In genomic region chrX:81414630-81415029, GRCh38 we compare ENCODE assay signal across 11 cellular contexts.
A peak's percentile ranks its signal among the peaks of the same experiment; 100 is the strongest.
DNase-seq lines count a peak whose midpoint lies in the region; ATAC-seq, FAIRE-seq and TF ChIP-seq lines count a peak whose summit lies in the region.
"Had no signal": no experiment of that assay in that cellular context is flagged by ENCODE, and none has a peak within 500 bp of the region (broad histone marks: within the 10 kb centered on the region; RNA-seq: fewer than 3 reads in every experiment).

No MANE protein-coding gene starts in this region.

- H3K9me3 ChIP-seq in MM.1S (replicated peaks; ENCODE audit: insufficient read depth, low read length) (no peaks in the 10 kb centered on the region), pancreas (no peaks in the 10 kb centered on the region), upper lobe of left lung (no peaks in the 10 kb centered on the region)

- FAIRE-seq in pancreas (lab: Jason Lieb, UNC) = peak; percentile 17

- intact Hi-C loops in pancreas (cut with DNase I) = no loop called here

- H3K4me2 ChIP-seq in MM.1S (ENCODE audit: low read depth, low read length) = no peak overlapping the region

- H4K20me1 ChIP-seq in MM.1S (ENCODE audit: insufficient read depth, low read length) = no peaks in the 10 kb centered on the region

- H3K9me2 ChIP-seq in MM.1S (replicated peaks; ENCODE audit: insufficient read depth, low read length) = no peaks in the 10 kb centered on the region

- no peaks in the 10 kb centered on the region for H3K27me3 Mint-ChIP-seq in T-helper 2 cell treated with Interferon-gamma antibody and Interleukin-4, amounts not matched to agents 5 μg/mL and 100 μg/mL, for 36 hours (ENCODE audit: low read depth)
- H3K27me3 Mint-ChIP-seq: CD4-positive, CD25-positive, alpha-beta regulatory T cell had no signal

- TF ChIP-seq CTCF in MM.1S (IDR thresholded peaks at IDR 0.05; ENCODE audit: low read length) (peak; percentile 9; the same call in 1 of the 2 replicates), choroid plexus epithelial cell (conservative IDR thresholded peaks at IDR 0.05; ENCODE audit: low read depth, low read length) (peak; percentile 9), pancreas (IDR thresholded peaks at IDR 0.05) (no peak), upper lobe of left lung (IDR thresholded peaks at IDR 0.05) (no peak)

- no peaks in the 10 kb centered on the region for H3K9me3 Mint-ChIP-seq in T-helper 2 cell treated with Interferon-gamma antibody and Interleukin-4, amounts not matched to agents 5 μg/mL and 100 μg/mL, for 36 hours
- H3K9me3 Mint-ChIP-seq: CD4-positive, CD25-positive, alpha-beta regulatory T cell had no signal

- DNase-seq in DMS114 treated with DMSO at 0.1 percent for 48 hours (lab: John Stamatoyannopoulos, UW; ENCODE audit: unreplicated experiment) (peak; percentile 1), MM.1S (no peak), choroid plexus epithelial cell (ENCODE audit: low read depth) (peak; percentile 1), pancreas (no peak), upper lobe of left lung (no peak)
- no peak for DNase-seq in T-helper 2 cell treated with Interferon-gamma antibody and Interleukin-4, amounts not matched to agents 5 μg/mL and 100 μg/mL, for 36 hours (ENCODE audit: low spot score)
- DNase-seq: activated naive CD4-positive, alpha-beta T cell; brain microvascular endothelial cell; CD4-positive, CD25-positive, alpha-beta regulatory T cell; NCI-H2029 treated with DMSO at 0.1 percent for 48 hours had no signal

- H3K36me3 Mint-ChIP-seq in T-helper 2 cell treated with Interferon-gamma antibody and Interleukin-4, amounts not matched to agents 5 μg/mL and 100 μg/mL, for 36 hours (ENCODE audit: low read depth) = no peaks in the 10 kb centered on the region
- H3K36me3 Mint-ChIP-seq: CD4-positive, CD25-positive, alpha-beta regulatory T cell had no signal

- TF ChIP-seq EP300 in upper lobe of left lung (IDR thresholded peaks at IDR 0.05) = no peak

- WGBS in pancreas, 2 donors = 32 to 57% methylated on average over 3 of the region's 3 CpGs
- WGBS in upper lobe of left lung, 2 donors = 67 to 78% methylated on average over 3 of the region's 3 CpGs

- H3K4me1 ChIP-seq in MM.1S (ENCODE audit: low read length) = no peaks in the 10 kb centered on the region
- no peaks in the 10 kb centered on the region for H3K4me1 ChIP-seq in pancreas
- H3K4me1 ChIP-seq in upper lobe of left lung = no peaks in the 10 kb centered on the region

- no peaks in the 10 kb centered on the region for H3F3A ChIP-seq in MM.1S (ENCODE audit: insufficient read depth, low read length)

- H3K36me3 ChIP-seq in MM.1S (replicated peaks; ENCODE audit: insufficient read depth, low read length) (no peaks in the 10 kb centered on the region), pancreas (no peaks in the 10 kb centered on the region), upper lobe of left lung (no peaks in the 10 kb centered on the region)
- H3K36me3 ChIP-seq: brain microvascular endothelial cell had no signal

- no peak overlapping the region for H3K27ac ChIP-seq in MM.1S (ENCODE audit: low read length)
- H3K27ac ChIP-seq in pancreas = no peak overlapping the region
- no peak overlapping the region for H3K27ac ChIP-seq in upper lobe of left lung
- H3K27ac ChIP-seq: brain microvascular endothelial cell had no signal

- H3K4me3 ChIP-seq in MM.1S (ENCODE audit: low read length) (no peak overlapping the region), choroid plexus epithelial cell (ENCODE audit: low read depth, low read length) (no peak overlapping the region), pancreas (no peak overlapping the region), upper lobe of left lung (no peak overlapping the region)

- H3K27ac Mint-ChIP-seq in T-helper 2 cell treated with Interferon-gamma antibody and Interleukin-4, amounts not matched to agents 5 μg/mL and 100 μg/mL, for 36 hours = no peak overlapping the region
- H3K27ac Mint-ChIP-seq: CD4-positive, CD25-positive, alpha-beta regulatory T cell had no signal

- TF ChIP-seq POLR2A in upper lobe of left lung (IDR thresholded peaks at IDR 0.05) = no peak

- ATAC-seq in pancreas (no peak), upper lobe of left lung (ENCODE audit: low FRiP score in 2 of 2) (no peak), HG02852 (IDR thresholded peaks at IDR 0.05; ENCODE audit: unreplicated experiment) (no peak)

- no peak overlapping the region for H3K4me3 Mint-ChIP-seq in T-helper 2 cell treated with Interferon-gamma antibody and Interleukin-4, amounts not matched to agents 5 μg/mL and 100 μg/mL, for 36 hours
- H3K4me3 Mint-ChIP-seq: CD4-positive, CD25-positive, alpha-beta regulatory T cell had no signal

- no peak overlapping the region for H3K9ac ChIP-seq in MM.1S (ENCODE audit: low read length)

- H3K4me1 Mint-ChIP-seq in T-helper 2 cell treated with Interferon-gamma antibody and Interleukin-4, amounts not matched to agents 5 μg/mL and 100 μg/mL, for 36 hours (ENCODE audit: low read depth) = no peaks in the 10 kb centered on the region
- H3K4me1 Mint-ChIP-seq: CD4-positive, CD25-positive, alpha-beta regulatory T cell had no signal

- no peak overlapping the region for H2AFZ ChIP-seq in MM.1S (ENCODE audit: low read length)

- no peaks in the 10 kb centered on the region for H3K79me2 ChIP-seq in MM.1S (ENCODE audit: low read length)

- H3K27me3 ChIP-seq in MM.1S (replicated peaks; ENCODE audit: insufficient read depth, low read length) (no peaks in the 10 kb centered on the region), pancreas (peaks cover 0 to 9% (median under 1%) of the 10 kb centered on the region in 4 donors), upper lobe of left lung (no peaks in the 10 kb centered on the region)
- H3K27me3 ChIP-seq: brain microvascular endothelial cell had no signal

Comparison
In these comparisons a context has a peak if more than half of its experiments do, and no peak if none do; other contexts are left out.
1. DNase-seq: peak in DMS114 treated with DMSO at 0.1 percent for 48 hours (single experiment) and choroid plexus epithelial cell (single experiment); none in MM.1S (single experiment), pancreas (0 of 6), upper lobe of left lung (0 of 2) and T-helper 2 cell treated with Interferon-gamma antibody and Interleukin-4, amounts not matched to agents 5 μg/mL and 100 μg/mL, for 36 hours (single experiment).
2. CTCF ChIP-seq: peak in MM.1S (single experiment) and choroid plexus epithelial cell (single experiment); none in pancreas (0 of 4) and upper lobe of left lung (0 of 6).